11 cellular contexts compared by ENCODE assay signal in genomic region chr18:48803951-48804855, GRCh38.
A peak's percentile ranks its signal among the peaks of the same experiment; 100 is the strongest.
DNase-seq lines count a peak whose midpoint lies in the region; ATAC-seq and TF ChIP-seq lines count a peak whose summit lies in the region.
"Had no signal": no experiment of that assay in that cellular context is flagged by ENCODE, and none has a peak within 500 bp of the region (broad histone marks: within the 10 kb centered on the region; RNA-seq: fewer than 3 reads in every experiment).

No MANE protein-coding gene starts in this region.

- no peaks in the 10 kb centered on the region for H3K27me3 Mint-ChIP-seq in MCF 10A (ENCODE audit: insufficient read depth, unreplicated experiment)
- H3K27me3 Mint-ChIP-seq: T-cell had no signal

- WGBS in mammary epithelial cell (ENCODE audit: low coverage, missing lambda C conversion rate), result 79% methylated on average over 9 of the region's 11 CpGs
- 81 to 82% methylated on average over 11 of the region's 11 CpGs for WGBS in heart right ventricle, 2 donors
- 46 to 63% (median 57%) methylated on average over 11 of the region's 11 CpGs for WGBS in psoas muscle, 3 donors

- H3K36me3 Mint-ChIP-seq in MCF 10A (ENCODE audit: insufficient read depth, unreplicated experiment), result peaks cover 20% of the 10 kb centered on the region
- H3K36me3 Mint-ChIP-seq: T-cell had no signal

- POLR2A ChIA-PET in MCF 10A (lab: Yijun Ruan, JAX), result interaction anchor here (0.9 kb wide), 1 partner anchor 148 kb away, joined by 3 read pairs; no protein-coding TSS in a partner anchor

- H3K9me3 ChIP-seq in mammary epithelial cell (replicated peaks; ENCODE audit: insufficient read depth, low read length) (no peaks in the 10 kb centered on the region), heart right ventricle (no peaks in the 10 kb centered on the region), psoas muscle (no peaks in the 10 kb centered on the region)
- H3K9me3 ChIP-seq: neutrophil had no signal

- H3K27ac Mint-ChIP-seq in MCF 10A (ENCODE audit: low read depth, unreplicated experiment), result peak overlapping the region; percentile 54

- in situ Hi-C loops in mammary epithelial cell (cut with MboI; ENCODE audit: low sequenced_read_pairs in 2 of 2), result no loop called here

- H3K9me3 Mint-ChIP-seq in MCF 10A (ENCODE audit: unreplicated experiment), result no peaks in the 10 kb centered on the region
- H3K9me3 Mint-ChIP-seq: T-cell had no signal

- H3K27me3 ChIP-seq in mammary epithelial cell (ENCODE audit: insufficient read depth, low read length) (no peaks in the 10 kb centered on the region), heart right ventricle (no peaks in the 10 kb centered on the region), psoas muscle (ENCODE audit: insufficient read depth in 3 of 3, low read length in 2 of 3) (no peaks in the 10 kb centered on the region)
- H3K27me3 ChIP-seq: neutrophil had no signal

- H3K4me1 Mint-ChIP-seq in MCF 10A (ENCODE audit: insufficient read depth, unreplicated experiment), result peaks cover 18% of the 10 kb centered on the region

- no peak overlapping the region for H3K9ac ChIP-seq in mammary epithelial cell (ENCODE audit: insufficient read depth, low read length)

- H3K36me3 ChIP-seq in mammary epithelial cell (ENCODE audit: insufficient read depth, low read length), result no peaks in the 10 kb centered on the region
- no peaks in the 10 kb centered on the region for H3K36me3 ChIP-seq in heart right ventricle
- no peaks in the 10 kb centered on the region for H3K36me3 ChIP-seq in psoas muscle (ENCODE audit: insufficient read depth in 1 of 2, low read depth in 1 of 2)
- H3K36me3 ChIP-seq: neutrophil had no signal

- H3K4me2 ChIP-seq in mammary epithelial cell (ENCODE audit: insufficient read depth, low read depth, low read length), result no peak overlapping the region

- no peak overlapping the region for H3K4me3 Mint-ChIP-seq in MCF 10A (ENCODE audit: unreplicated experiment)
- H3K4me3 Mint-ChIP-seq: T-cell had no signal

- H3K4me1 ChIP-seq in mammary epithelial cell (ENCODE audit: insufficient read depth, low read length), result peaks cover 6% of the 10 kb centered on the region
- H3K4me1 ChIP-seq in heart right ventricle, result peaks cover 24 to 90% (median 67%) of the 10 kb centered on the region in 9 donors
- H3K4me1 ChIP-seq in psoas muscle, result peaks cover 28% of the 10 kb centered on the region

- dilution Hi-C loops in mammary epithelial cell (cut with HindIII; ENCODE audit: low sequenced_read_pairs), result no loop called here

- H3K79me2 ChIP-seq in mammary epithelial cell (ENCODE audit: insufficient read depth, low read length), result no peaks in the 10 kb centered on the region

- H3K27ac ChIP-seq in mammary epithelial cell (ENCODE audit: insufficient read depth, low read depth, low read length), result no peak overlapping the region
- peak overlapping the region in 9 of 10 donors; percentile 24 to 84 (median 76) for H3K27ac ChIP-seq in heart right ventricle
- peak overlapping the region; percentile 71 for H3K27ac ChIP-seq in psoas muscle
- H3K27ac ChIP-seq: neutrophil had no signal

- no peak for DNase-seq in MCF 10A (ENCODE audit: unreplicated experiment)
- no peak for DNase-seq in mammary epithelial cell
- no peak for DNase-seq in heart right ventricle
- DNase-seq in psoas muscle, result peak in 1 of 2 donors; percentile 39
- no peak for DNase-seq in Ammon's horn (ENCODE audit: low spot score)
- no peak for DNase-seq in NCI-H748 treated with DMSO at 0.1 percent for 48 hours (lab: John Stamatoyannopoulos, UW)
- DNase-seq: Kasumi-1 had no signal

- CTCF ChIA-PET in MCF 10A (lab: Yijun Ruan, JAX), result interaction anchor here (0.6 kb wide), 1 partner anchor 404 kb away, joined by 3 read pairs; no protein-coding TSS in a partner anchor
- CTCF ChIA-PET in mammary epithelial cell (lab: Charles Lee; ENCODE audit: low non-redundant PET), result no interaction called here

- TF ChIP-seq CTCF in MCF 10A (IDR thresholded peaks at IDR 0.05; ENCODE audit: unreplicated experiment) (no peak), mammary epithelial cell (conservative IDR thresholded peaks at IDR 0.05 in 1 of 2, IDR thresholded peaks at IDR 0.05 in 1 of 2; ENCODE audit: extremely low read depth in 1 of 2, insufficient read depth in 1 of 2, low read depth in 1 of 2, low read length in 2 of 2) (no peak), heart right ventricle (IDR thresholded peaks at IDR 0.05) (no peak), psoas muscle (IDR thresholded peaks at IDR 0.05) (no peak)

- no peaks in the 10 kb centered on the region for H4K20me1 ChIP-seq in mammary epithelial cell (ENCODE audit: insufficient read depth, low read length)

- H2AFZ ChIP-seq in mammary epithelial cell (ENCODE audit: low read depth, low read length), result no peak overlapping the region

- intact Hi-C loops in MCF 10A (cut with micrococcal nuclease), result no loop called here
- intact Hi-C loops in mammary epithelial cell (cut with micrococcal nuclease), result no loop called here
- intact Hi-C loops in heart right ventricle (cut with DNase I), result loop anchor here in 1 of 10 donors (10.0 kb wide), 1 partner anchor 61 kb away; no protein-coding TSS in a partner anchor
- intact Hi-C loops in psoas muscle (cut with DNase I), result no loop called here

- ATAC-seq in heart right ventricle, result peak in 4 of 8 donors; percentile 6 to 40 (median 10)
- ATAC-seq in psoas muscle, result peak; percentile 18 to 60 (median 23)
- ATAC-seq in GM19467 (IDR thresholded peaks at IDR 0.05; ENCODE audit: unreplicated experiment), result no peak
- no peak for ATAC-seq in HG02884 (IDR thresholded peaks at IDR 0.05; ENCODE audit: unreplicated experiment)
- ATAC-seq: T-cell had no signal

- H3K4me3 ChIP-seq in mammary epithelial cell (replicated peaks in 1 of 3; ENCODE audit: insufficient read depth in 1 of 3, low read depth in 2 of 3, low read length in 3 of 3) (no peak overlapping the region), heart right ventricle (no peak overlapping the region), psoas muscle (no peak overlapping the region)

- BruUV-seq in MCF 10A (replicated peaks; lab: Mats Ljungman, UMichigan) (no TSS peak), mammary epithelial cell (replicated peaks; lab: Mats Ljungman, UMichigan) (no TSS peak)

Comparison
In these comparisons a context has a peak if more than half of its experiments do, and no peak if none do; other contexts are left out.
1. ATAC-seq: peak in psoas muscle (4 of 4); none in GM19467 (single experiment) and HG02884 (single experiment).